ENCODE assay signal across 8 cellular contexts in genomic region chr17:48611681-48612455, GRCh38. TPM values are rescaled to one million over a fixed set of nuclear protein-coding genes. Genes with fewer than 3 reads are reported as not detected.
DNase-seq lines count a peak whose midpoint lies in the region; ATAC-seq and TF ChIP-seq lines count a peak whose summit lies in the region.

No MANE protein-coding gene starts in this region.

- peak overlapping the region; percentile 62 for H3K23ac ChIP-seq in neuronal stem cell (ENCODE audit: low read depth, low read length, poor library complexity)

- no peak overlapping the region for H2AK5ac ChIP-seq in neuronal stem cell (ENCODE audit: low read depth, low read length)

- no peaks in the 10 kb centered on the region for H3K9me3 ChIP-seq in adrenal gland (replicated peaks in 1 of 3)
- peaks cover 4 to 10% of the 10 kb centered on the region in 2 donors for H3K9me3 ChIP-seq in neuronal stem cell (replicated peaks in 1 of 2; ENCODE audit: control insufficient read depth in 2 of 2, insufficient read depth in 1 of 2, low read depth in 1 of 2, low read length in 2 of 2)

- 10 to 18% (median 13%) methylated on average over 24 to 36 of the region's 36 CpGs for WGBS in adrenal gland, 4 donors
- WGBS in neuronal stem cell (ENCODE audit: extremely low coverage in 2 of 2, insufficient read length in 2 of 2, insufficient replicate concordance in 1 of 2), 2 donors: no CpG with 5 or more reads among the region's 36 CpGs

- H3K27me3 ChIP-seq in adrenal gland (peaks cover 22% of the 10 kb centered on the region), neuronal stem cell (ENCODE audit: control insufficient read depth in 3 of 3, insufficient read depth in 3 of 3, low read depth in 1 of 3, low read length in 3 of 3) (peaks cover 70 to 98% (median 97%) of the 10 kb centered on the region in 3 experiments)

- H3K18ac ChIP-seq in neuronal stem cell (ENCODE audit: low read length): no peak overlapping the region

- no peak overlapping the region for H2BK5ac ChIP-seq in neuronal stem cell (ENCODE audit: low read length)

- H3K79me1 ChIP-seq in neuronal stem cell (ENCODE audit: low read depth, low read length): no peaks in the 10 kb centered on the region

- H3K27ac ChIP-seq in adrenal gland: peak overlapping the region in 4 of 5 donors; percentile 74 to 88 (median 78)
- no peak overlapping the region for H3K27ac ChIP-seq in neuronal stem cell (replicated peaks; ENCODE audit: low read length)

- ATAC-seq in HG02759 (IDR thresholded peaks at IDR 0.05; ENCODE audit: unreplicated experiment): no peak

- H2BK12ac ChIP-seq in neuronal stem cell (ENCODE audit: low read length): no peak overlapping the region

- peak overlapping the region; percentile 49 for H3K14ac ChIP-seq in neuronal stem cell (ENCODE audit: low read length)

- peak overlapping the region; percentile 17 for H2AFZ ChIP-seq in neuronal stem cell (ENCODE audit: low read length)

- no peak overlapping the region for H3K4me2 ChIP-seq in neuronal stem cell (ENCODE audit: insufficient read depth, low read length, poor library complexity, severe bottlenecking)

- H4K91ac ChIP-seq in neuronal stem cell (ENCODE audit: low read depth, low read length, poor library complexity): no peak overlapping the region

- H3K4me1 ChIP-seq in adrenal gland (replicated peaks in 1 of 2): peaks cover 3 to 21% of the 10 kb centered on the region in 2 donors
- H3K4me1 ChIP-seq in neuronal stem cell (ENCODE audit: control insufficient read depth in 2 of 2, insufficient read depth in 1 of 2, low read depth in 1 of 2, low read length in 2 of 2): peaks cover 0 to 3% of the 10 kb centered on the region in 2 donors

- no peaks in the 10 kb centered on the region for H3K36me3 ChIP-seq in adrenal gland (replicated peaks in 1 of 2)
- H3K36me3 ChIP-seq in neuronal stem cell (replicated peaks in 1 of 2; ENCODE audit: control insufficient read depth in 2 of 2, insufficient read depth in 2 of 2, low read length in 2 of 2): no peaks in the 10 kb centered on the region

- peak; percentile 74 for DNase-seq in ELF-1 (ENCODE audit: low read depth, low spot score)
- peak; percentile 44 for DNase-seq in NCI-H128 (lab: John Stamatoyannopoulos, UW; ENCODE audit: unreplicated experiment)
- DNase-seq in adrenal gland: peak in 5 of 7 donors; percentile 53 to 68 (median 60)
- DNase-seq in neuronal stem cell (ENCODE audit: low spot score): no peak
- no peak for DNase-seq in HUDEP-2 (lab: John Stamatoyannopoulos, UW; ENCODE audit: unreplicated experiment in 76 of 76)
- DNase-seq in epidermal melanocyte (ENCODE audit: insufficient read length, low spot score): no peak
- DNase-seq in NCI-H2171 (lab: John Stamatoyannopoulos, UW): no peak

- no peak overlapping the region for H4K8ac ChIP-seq in neuronal stem cell (ENCODE audit: low read depth, low read length)

- TF ChIP-seq POLR2A in adrenal gland (IDR thresholded peaks at IDR 0.05): no peak

- no peak overlapping the region for H3K9ac ChIP-seq in neuronal stem cell (ENCODE audit: low read depth, low read length, poor library complexity)

- no peak overlapping the region for H2BK120ac ChIP-seq in neuronal stem cell (ENCODE audit: low read depth, low read length)

- no peak for TF ChIP-seq CTCF in adrenal gland (IDR thresholded peaks at IDR 0.05)

- H3K4me3 ChIP-seq in adrenal gland: peak overlapping the region in 1 of 4 donors; percentile 79
- no peak overlapping the region for H3K4me3 ChIP-seq in neuronal stem cell (ENCODE audit: low read length in 2 of 2)

- H2BK15ac ChIP-seq in neuronal stem cell (ENCODE audit: low read length): no peak overlapping the region

- intact Hi-C loops in adrenal gland (cut with DNase I): loop anchor here in 1 of 2 donors (10.0 kb wide), 1 partner anchor 587 kb away; no protein-coding TSS in a partner anchor

- H3K4ac ChIP-seq in neuronal stem cell (ENCODE audit: low read length): no peak overlapping the region

RNA-seq across cellular contexts. Expression of gene HOXB7, which starts 1.1 kb away (rescaled TPM):
- total RNA-seq in adrenal gland: 10 to 100 TPM in 5 of 8 donors, 1 to 10 TPM in 3; 8.1 to 16.7 (median 11.7) TPM
- 10 to 100 TPM; 20.3 to 27.0 (median 24.4) TPM for polyA plus RNA-seq in adrenal gland
- polyA plus RNA-seq in neuronal stem cell (2013, experiment 1 of 2): not detected
- not detected for polyA plus RNA-seq in neuronal stem cell (2013, experiment 2 of 2)

RNA-seq across cellular contexts. Expression of gene HOXB8, which starts 3.2 kb away (rescaled TPM):
- total RNA-seq in adrenal gland: 10 to 100 TPM in 1 of 8 donors, 1 to 10 TPM in 7; 3.4 to 12.2 (median 6.6) TPM
- polyA plus RNA-seq in adrenal gland: 10 to 100 TPM in 1 of 3 donors, 1 to 10 TPM in 2; 4.2 to 13.3 (median 5.6) TPM
- polyA plus RNA-seq in neuronal stem cell (2013, experiment 1 of 2): not detected
- not detected for polyA plus RNA-seq in neuronal stem cell (2013, experiment 2 of 2)

RNA-seq across cellular contexts. Expression of gene HOXB6, which starts 7.1 kb away (rescaled TPM):
- total RNA-seq in adrenal gland: 10 to 100 TPM in 6 of 8 donors, 1 to 10 TPM in 2; 6.3 to 20.3 (median 12.4) TPM
- polyA plus RNA-seq in adrenal gland: 10 to 100 TPM; 10.9 to 23.1 (median 11.9) TPM
- polyA plus RNA-seq in neuronal stem cell (2013, experiment 1 of 2): not detected
- polyA plus RNA-seq in neuronal stem cell (2013, experiment 2 of 2): not detected

RNA-seq across cellular contexts. Expression of gene HOXB9, which starts 14.3 kb away (rescaled TPM):
- total RNA-seq in adrenal gland: 1 to 10 TPM in 3 of 8 donors, under 1 TPM in 3, not detected in 2; 0.29 to 2.7 (median 0.73) TPM
- polyA plus RNA-seq in adrenal gland: 1 to 10 TPM in 1 of 3 donors, under 1 TPM in 2; 0.64 to 1.0 (median 0.72) TPM
- not detected for polyA plus RNA-seq in neuronal stem cell (2013, experiment 1 of 2)
- polyA plus RNA-seq in neuronal stem cell (2013, experiment 2 of 2): not detected

RNA-seq across cellular contexts. Expression of gene HOXB5, which starts 18.3 kb away (rescaled TPM):
- 1 to 10 TPM in 6 of 8 donors, under 1 TPM in 2; 0.12 to 4.8 (median 2.7) TPM for total RNA-seq in adrenal gland
- polyA plus RNA-seq in adrenal gland: 10 to 100 TPM in 1 of 3 donors, 1 to 10 TPM in 2; 4.2 to 10.5 (median 5.6) TPM
- not detected for polyA plus RNA-seq in neuronal stem cell (2013, experiment 1 of 2)
- not detected for polyA plus RNA-seq in neuronal stem cell (2013, experiment 2 of 2)

Comparison
In these comparisons a context has a peak if more than half of its experiments do, and no peak if none do; other contexts are left out.
1. DNase-seq: peak in ELF-1 (single experiment), NCI-H128 (single experiment) and adrenal gland (5 of 7); none in neuronal stem cell (single experiment), HUDEP-2 (0 of 76), epidermal melanocyte (single experiment) and NCI-H2171 (single experiment).